Comparison of ENCODE assay signal across 10 cellular contexts in the genomic region with DNA sequence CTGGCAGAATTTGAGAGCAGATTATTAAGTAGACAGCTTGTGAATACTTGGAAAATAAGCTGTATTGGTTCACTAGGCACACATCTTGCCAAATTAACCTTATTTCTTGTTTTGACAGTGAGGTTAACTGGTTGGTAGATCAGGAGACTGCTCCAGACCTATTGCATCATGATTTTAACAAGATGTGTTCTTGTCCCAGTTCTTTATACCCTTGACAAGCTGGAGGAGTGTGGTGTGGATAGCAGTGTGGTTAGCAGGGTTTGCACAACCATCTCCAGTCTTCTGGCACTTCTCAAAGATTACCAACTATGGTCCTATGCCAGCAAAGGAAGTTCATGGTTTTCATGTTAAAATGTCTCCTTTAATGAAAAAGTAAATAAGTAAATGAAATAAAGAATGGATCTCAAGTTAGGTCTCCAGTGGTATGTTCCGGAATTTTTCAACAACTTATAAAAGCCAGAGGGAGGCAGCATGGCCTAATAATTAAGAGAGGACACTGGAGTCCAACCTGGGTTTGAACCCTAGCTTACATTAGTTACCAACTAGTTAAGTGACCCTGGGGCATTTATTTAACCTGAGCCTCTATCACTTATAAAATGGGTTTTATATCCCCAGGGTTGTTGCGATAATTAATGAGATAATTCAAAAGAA. TPM values are rescaled to one million over a fixed set of nuclear protein-coding genes. Genes with fewer than 3 reads are reported as not detected.
DNase-seq lines count a peak whose midpoint lies in the region; ATAC-seq and TF ChIP-seq lines count a peak whose summit lies in the region.
"Had no signal": no experiment of that assay in that cellular context is flagged by ENCODE, and none has a peak within 500 bp of the region (broad histone marks: within the 10 kb centered on the region; RNA-seq: fewer than 3 reads in every experiment).

No MANE protein-coding gene starts in this region.

- 0 out of 2 replicates have a peak, but pooled peaks have one; percentile 11 for TF ChIP-seq CTCF in SK-N-SH (IDR thresholded peaks at IDR 0.05)
- peak; percentile 41 for TF ChIP-seq CTCF in left ventricle myocardium inferior (IDR thresholded peaks at IDR 0.05; ENCODE audit: borderline replicate concordance)
- TF ChIP-seq CTCF in tibial artery (IDR thresholded peaks at IDR 0.05): peak; percentile 11 to 38

- no peaks in the 10 kb centered on the region for H3F3A ChIP-seq in SK-N-SH (replicated peaks; ENCODE audit: insufficient read depth)

- no peaks in the 10 kb centered on the region for H3K9me3 Mint-ChIP-seq in activated naive CD4-positive, alpha-beta T cell treated with anti-CD3 and anti-CD28 coated beads, Interleukin-2, amount 50 U/mL, for 72 hours
- H3K9me3 Mint-ChIP-seq: activated B cell treated with CpG ODN at 0.5 μM for 24 hours; activated T-helper 17 cell treated with anti-CD3 and anti-CD28 coated beads, Interleukin-2, amount 50 U/mL, for 72 hours had no signal

- H3K27ac Mint-ChIP-seq in activated naive CD4-positive, alpha-beta T cell treated with anti-CD3 and anti-CD28 coated beads, Interleukin-2, amount 50 U/mL, for 72 hours: no peak overlapping the region
- H3K27ac Mint-ChIP-seq: activated B cell treated with CpG ODN at 0.5 μM for 24 hours; activated T-helper 17 cell treated with anti-CD3 and anti-CD28 coated beads, Interleukin-2, amount 50 U/mL, for 72 hours had no signal

- intact Hi-C loops in left ventricle myocardium inferior (cut with micrococcal nuclease): loop anchor here (10.0 kb wide), 1 partner anchor 545 kb away; no protein-coding TSS in a partner anchor
- intact Hi-C loops in tibial artery (cut with DNase I; ENCODE audit: low total_unique reads): loop anchor here (10.0 kb wide), 1 partner anchor 205 kb away; no protein-coding TSS in a partner anchor

- H3K79me2 ChIP-seq in SK-N-SH (ENCODE audit: insufficient read depth): no peaks in the 10 kb centered on the region

- no peaks in the 10 kb centered on the region for H3K9me3 ChIP-seq in SK-N-SH
- H3K9me3 ChIP-seq in adipocyte (ENCODE audit: control insufficient read depth, low read length): no peaks in the 10 kb centered on the region
- H3K9me3 ChIP-seq in left ventricle myocardium inferior (replicated peaks): no peaks in the 10 kb centered on the region
- H3K9me3 ChIP-seq in tibial artery: no peaks in the 10 kb centered on the region

- H3K4me2 ChIP-seq in SK-N-SH: no peak overlapping the region

- TF ChIP-seq EP300 in SK-N-SH (IDR thresholded peaks at IDR 0.05; ENCODE audit: borderline replicate concordance in 1 of 2, low read depth in 1 of 2, low read length in 1 of 2): no peak

- H3K27me3 ChIP-seq in SK-N-SH (ENCODE audit: insufficient read depth): peaks cover 27% of the 10 kb centered on the region; the same call in 1 of the 2 replicates
- peaks cover 24% of the 10 kb centered on the region for H3K27me3 ChIP-seq in adipocyte (replicated peaks; ENCODE audit: control insufficient read depth, insufficient read depth, low read length)
- H3K27me3 ChIP-seq in left ventricle myocardium inferior (ENCODE audit: low read depth): no peaks in the 10 kb centered on the region
- no peaks in the 10 kb centered on the region for H3K27me3 ChIP-seq in tibial artery

- no peaks in the 10 kb centered on the region for H3K4me1 ChIP-seq in SK-N-SH (ENCODE audit: control insufficient read depth in 1 of 2, insufficient read depth in 2 of 2, low read depth in 1 of 2, low read length in 1 of 2)
- H3K4me1 ChIP-seq in adipocyte (ENCODE audit: control insufficient read depth, insufficient read depth, low read length): peaks cover 24% of the 10 kb centered on the region
- peaks cover 23% of the 10 kb centered on the region for H3K4me1 ChIP-seq in left ventricle myocardium inferior
- no peaks in the 10 kb centered on the region for H3K4me1 ChIP-seq in tibial artery

- TF ChIP-seq RAD21 in SK-N-SH (IDR thresholded peaks at IDR 0.05; ENCODE audit: low read length): peak; percentile 48

- ATAC-seq in SK-N-SH treated with all-trans-retinoic acid at 6 μM for 48 hours: no peak
- no peak for ATAC-seq in activated naive CD4-positive, alpha-beta T cell treated with anti-CD3 and anti-CD28 coated beads, Interleukin-2, amount 50 U/mL, for 72 hours
- ATAC-seq in GM19351 (IDR thresholded peaks at IDR 0.05; ENCODE audit: unreplicated experiment): no peak
- ATAC-seq: activated T-helper 17 cell treated with anti-CD3 and anti-CD28 coated beads, Interleukin-2, amount 50 U/mL, for 72 hours had no signal

- 50% methylated on average over 2 of the region's 2 CpGs for WGBS in SK-N-SH (ENCODE audit: low lambda C conversion rate)

- no peak overlapping the region for H3K27ac ChIP-seq in SK-N-SH (ENCODE audit: low read depth in 2 of 2, low read length in 1 of 2)
- peak overlapping the region; percentile 37 for H3K27ac ChIP-seq in left ventricle myocardium inferior (replicated peaks)
- no peak overlapping the region for H3K27ac ChIP-seq in tibial artery

- CTCF ChIA-PET in SK-N-SH (lab: Yijun Ruan, JAX): interaction anchor here (0.6 to 2.1 kb wide), 8 partner anchors 18 to 1016 kb away, joined by 3 to 12 read pairs (median 3); no protein-coding TSS in a partner anchor

- DNase-seq in SK-N-SH (no peak), adipocyte (ENCODE audit: low read depth) (peak; percentile 53), left ventricle myocardium inferior (no peak), tibial artery (peak in 1 of 2 donors; percentile 10), NCI-H2029 (lab: John Stamatoyannopoulos, UW) (no peak)
- DNase-seq in activated naive CD4-positive, alpha-beta T cell treated with anti-CD3 and anti-CD28 coated beads, Interleukin-2, amount 50 U/mL, for 72 hours (ENCODE audit: low spot score in 2 of 2): no peak
- DNase-seq: activated B cell treated with CpG ODN at 0.5 μM for 24 hours had no signal

- no peak overlapping the region for H2AFZ ChIP-seq in SK-N-SH (ENCODE audit: low read depth)

- POLR2A ChIA-PET in SK-N-SH (lab: Yijun Ruan, JAX): no interaction called here

- H3K9ac ChIP-seq in SK-N-SH (no peak overlapping the region), adipocyte (ENCODE audit: low read length) (no peak overlapping the region)

- H3K36me3 ChIP-seq in SK-N-SH (replicated peaks in 1 of 2; ENCODE audit: control insufficient read depth in 1 of 2, insufficient read depth in 2 of 2, low read length in 1 of 2): no peaks in the 10 kb centered on the region
- H3K36me3 ChIP-seq in adipocyte (ENCODE audit: control insufficient read depth, insufficient read depth, low read length, severe bottlenecking): no peaks in the 10 kb centered on the region
- H3K36me3 ChIP-seq in left ventricle myocardium inferior: no peaks in the 10 kb centered on the region
- no peaks in the 10 kb centered on the region for H3K36me3 ChIP-seq in tibial artery

- no peaks in the 10 kb centered on the region for H3K36me3 Mint-ChIP-seq in activated naive CD4-positive, alpha-beta T cell treated with anti-CD3 and anti-CD28 coated beads, Interleukin-2, amount 50 U/mL, for 72 hours

- H3K4me3 ChIP-seq in SK-N-SH (ENCODE audit: low read depth in 2 of 2, low read length in 1 of 2) (no peak overlapping the region), adipocyte (ENCODE audit: low read length) (peak overlapping the region; percentile 18), left ventricle myocardium inferior (no peak overlapping the region), tibial artery (no peak overlapping the region)

- H4K20me1 ChIP-seq in SK-N-SH (ENCODE audit: insufficient read depth): no peaks in the 10 kb centered on the region

- no peaks in the 10 kb centered on the region for H3K9me2 ChIP-seq in SK-N-SH

TF ChIP-seq in SK-N-SH, 30 proteins besides CTCF, POLR2A, EP300 and RAD21 (continues in another document):
- TF ChIP-seq FOXM1 (IDR thresholded peaks at IDR 0.05; ENCODE audit: low read depth) (no peak), TEAD4 (IDR thresholded peaks at IDR 0.05; ENCODE audit: borderline replicate concordance, insufficient read depth) (no peak), SIN3A (IDR thresholded peaks at IDR 0.05; ENCODE audit: borderline replicate concordance, low read depth, low read length) (no peak)

TF ChIP-seq in SK-N-SH treated with all-trans-retinoic acid at 6 μM for 48 hours, 23 proteins besides CTCF, POLR2A, EP300 and RAD21 (continues in another document):
- TF ChIP-seq OSR1 (CRISPR knock-in tag; IDR thresholded peaks at IDR 0.05): no peak
- TF ChIP-seq, protein P1, sequence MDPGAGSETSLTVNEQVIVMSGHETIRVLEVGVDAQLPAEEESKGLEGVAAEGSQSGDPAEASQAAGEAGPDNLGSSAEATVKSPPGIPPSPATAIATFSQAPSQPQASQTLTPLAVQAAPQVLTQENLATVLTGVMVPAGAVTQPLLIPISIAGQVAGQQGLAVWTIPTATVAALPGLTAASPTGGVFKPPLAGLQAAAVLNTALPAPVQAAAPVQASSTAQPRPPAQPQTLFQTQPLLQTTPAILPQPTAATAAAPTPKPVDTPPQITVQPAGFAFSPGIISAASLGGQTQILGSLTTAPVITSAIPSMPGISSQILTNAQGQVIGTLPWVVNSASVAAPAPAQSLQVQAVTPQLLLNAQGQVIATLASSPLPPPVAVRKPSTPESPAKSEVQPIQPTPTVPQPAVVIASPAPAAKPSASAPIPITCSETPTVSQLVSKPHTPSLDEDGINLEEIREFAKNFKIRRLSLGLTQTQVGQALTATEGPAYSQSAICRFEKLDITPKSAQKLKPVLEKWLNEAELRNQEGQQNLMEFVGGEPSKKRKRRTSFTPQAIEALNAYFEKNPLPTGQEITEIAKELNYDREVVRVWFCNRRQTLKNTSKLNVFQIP (CRISPR knock-in tag; IDR thresholded peaks at IDR 0.05; ENCODE audit: borderline replicate concordance, low read depth): no peak
- TF ChIP-seq PPARA (CRISPR knock-in tag; IDR thresholded peaks at IDR 0.05; ENCODE audit: borderline replicate concordance): no peak
- no peak for TF ChIP-seq TOX (CRISPR knock-in tag; IDR thresholded peaks at IDR 0.05; ENCODE audit: borderline replicate concordance)
- no peak for TF ChIP-seq RARB (CRISPR knock-in tag; IDR thresholded peaks at IDR 0.05)
- TF ChIP-seq ESRRG (CRISPR knock-in tag; IDR thresholded peaks at IDR 0.05): no peak
- no peak for TF ChIP-seq BACH2 (CRISPR knock-in tag; IDR thresholded peaks at IDR 0.05; ENCODE audit: borderline replicate concordance)

RNA-seq across cellular contexts. Expression of a gene that starts 34.1 kb away (rescaled TPM):
- polyA plus RNA-seq in SK-N-SH (2012; rRNA removed): 3.8 and 5.3 TPM in 2 replicates
- 4.6 and 5.0 TPM in 2 replicates for polyA plus RNA-seq in SK-N-SH (2012; cell fraction: cytosol; rRNA removed)
- 5.8 and 10.6 TPM in 2 replicates for polyA plus RNA-seq in SK-N-SH (2012; cell fraction: nucleus; rRNA removed)
- 5.9 TPM for total RNA-seq in left ventricle myocardium inferior
- 10 to 100 TPM; 11.2 to 13.6 TPM for total RNA-seq in activated naive CD4-positive, alpha-beta T cell treated with anti-CD3 and anti-CD28 coated beads, Interleukin-2, amount 50 U/mL, for 72 hours

RNA-seq across cellular contexts. Expression of a gene that starts 50.6 kb away (rescaled TPM):
- 1.1 and 1.2 TPM in 2 replicates for polyA plus RNA-seq in SK-N-SH (2012; rRNA removed)
- 0.70 and 0.90 TPM in 2 replicates for polyA plus RNA-seq in SK-N-SH (2012; cell fraction: cytosol; rRNA removed)
- polyA plus RNA-seq in SK-N-SH (2012; cell fraction: nucleus; rRNA removed): 1.5 and 1.7 TPM in 2 replicates
- total RNA-seq in left ventricle myocardium inferior: 24.3 TPM
- 1 to 10 TPM; 1.4 to 4.4 TPM for total RNA-seq in activated naive CD4-positive, alpha-beta T cell treated with anti-CD3 and anti-CD28 coated beads, Interleukin-2, amount 50 U/mL, for 72 hours
